In the genomic region with DNA sequence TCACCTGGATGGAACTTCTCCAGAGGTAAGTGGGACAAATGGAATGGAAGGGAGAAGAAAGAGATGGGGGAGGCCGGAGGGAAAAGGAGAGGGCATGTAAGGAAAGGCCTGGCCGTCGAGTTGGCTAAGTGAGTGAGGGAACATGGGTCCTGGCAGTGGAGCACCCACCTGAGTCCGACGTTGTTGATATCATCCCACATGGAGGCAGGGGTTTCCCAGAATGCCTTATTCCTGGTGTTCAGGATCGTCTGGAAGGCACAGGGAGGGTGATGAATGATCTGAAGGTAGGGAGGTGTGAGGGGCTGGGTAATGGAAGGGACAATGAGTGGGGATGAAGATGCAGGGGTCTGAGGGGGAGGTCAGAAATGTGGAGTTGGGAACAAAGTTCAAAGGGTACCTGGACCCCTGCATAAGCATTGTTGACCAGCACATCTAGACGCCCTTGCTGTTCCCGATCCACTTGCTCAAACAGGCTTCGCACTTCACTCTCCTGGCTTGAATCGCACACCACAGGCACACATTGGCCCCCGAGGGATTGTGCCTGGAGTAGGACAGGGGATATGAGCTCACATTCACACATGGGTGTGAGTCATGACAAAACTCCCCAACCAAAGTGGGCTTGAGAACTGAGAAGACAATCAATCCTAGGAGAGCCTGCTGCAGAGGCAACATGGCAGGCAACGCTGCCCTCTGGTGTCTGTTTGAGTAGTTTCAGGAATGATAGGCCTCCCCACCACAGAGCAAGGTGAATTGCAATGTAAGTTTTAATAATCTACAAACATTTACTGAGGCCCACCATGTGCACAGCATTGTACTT, we compare ENCODE assay signal across 1 cellular context.
TF ChIP-seq lines count a peak whose summit lies in the region.

No MANE protein-coding gene starts in this region.

TF ChIP-seq in SK-N-SH treated with all-trans-retinoic acid at 6 μM for 48 hours, 23 proteins besides CTCF, POLR2A, EP300 and RAD21 (continued from another document):
- TF ChIP-seq, protein P1, sequence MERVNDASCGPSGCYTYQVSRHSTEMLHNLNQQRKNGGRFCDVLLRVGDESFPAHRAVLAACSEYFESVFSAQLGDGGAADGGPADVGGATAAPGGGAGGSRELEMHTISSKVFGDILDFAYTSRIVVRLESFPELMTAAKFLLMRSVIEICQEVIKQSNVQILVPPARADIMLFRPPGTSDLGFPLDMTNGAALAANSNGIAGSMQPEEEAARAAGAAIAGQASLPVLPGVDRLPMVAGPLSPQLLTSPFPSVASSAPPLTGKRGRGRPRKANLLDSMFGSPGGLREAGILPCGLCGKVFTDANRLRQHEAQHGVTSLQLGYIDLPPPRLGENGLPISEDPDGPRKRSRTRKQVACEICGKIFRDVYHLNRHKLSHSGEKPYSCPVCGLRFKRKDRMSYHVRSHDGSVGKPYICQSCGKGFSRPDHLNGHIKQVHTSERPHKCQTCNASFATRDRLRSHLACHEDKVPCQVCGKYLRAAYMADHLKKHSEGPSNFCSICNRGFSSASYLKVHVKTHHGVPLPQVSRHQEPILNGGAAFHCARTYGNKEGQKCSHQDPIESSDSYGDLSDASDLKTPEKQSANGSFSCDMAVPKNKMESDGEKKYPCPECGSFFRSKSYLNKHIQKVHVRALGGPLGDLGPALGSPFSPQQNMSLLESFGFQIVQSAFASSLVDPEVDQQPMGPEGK (CRISPR knock-in tag; IDR thresholded peaks at IDR 0.05; ENCODE audit: borderline replicate concordance) = no peak
- no peak for TF ChIP-seq CSDC2 (CRISPR knock-in tag; IDR thresholded peaks at IDR 0.05)
- no peak for TF ChIP-seq CSRNP3 (CRISPR knock-in tag; IDR thresholded peaks at IDR 0.05)
- TF ChIP-seq PPARA (CRISPR knock-in tag; IDR thresholded peaks at IDR 0.05; ENCODE audit: borderline replicate concordance) = no peak
- no peak for TF ChIP-seq SNAI2 (CRISPR knock-in tag; IDR thresholded peaks at IDR 0.05)
- TF ChIP-seq RARB (CRISPR knock-in tag; IDR thresholded peaks at IDR 0.05) = no peak
- no peak for TF ChIP-seq ZC3H10 (CRISPR knock-in tag; IDR thresholded peaks at IDR 0.05)
- no peak for TF ChIP-seq TOX (CRISPR knock-in tag; IDR thresholded peaks at IDR 0.05; ENCODE audit: borderline replicate concordance)
- TF ChIP-seq ZFP3 (CRISPR knock-in tag; IDR thresholded peaks at IDR 0.05) = no peak
- TF ChIP-seq ZNF565 (CRISPR knock-in tag; conservative IDR thresholded peaks at IDR 0.05; ENCODE audit: low read depth) = no peak
- TF ChIP-seq TSHZ2 (CRISPR knock-in tag; IDR thresholded peaks at IDR 0.05) = no peak
